In the genomic region with DNA sequence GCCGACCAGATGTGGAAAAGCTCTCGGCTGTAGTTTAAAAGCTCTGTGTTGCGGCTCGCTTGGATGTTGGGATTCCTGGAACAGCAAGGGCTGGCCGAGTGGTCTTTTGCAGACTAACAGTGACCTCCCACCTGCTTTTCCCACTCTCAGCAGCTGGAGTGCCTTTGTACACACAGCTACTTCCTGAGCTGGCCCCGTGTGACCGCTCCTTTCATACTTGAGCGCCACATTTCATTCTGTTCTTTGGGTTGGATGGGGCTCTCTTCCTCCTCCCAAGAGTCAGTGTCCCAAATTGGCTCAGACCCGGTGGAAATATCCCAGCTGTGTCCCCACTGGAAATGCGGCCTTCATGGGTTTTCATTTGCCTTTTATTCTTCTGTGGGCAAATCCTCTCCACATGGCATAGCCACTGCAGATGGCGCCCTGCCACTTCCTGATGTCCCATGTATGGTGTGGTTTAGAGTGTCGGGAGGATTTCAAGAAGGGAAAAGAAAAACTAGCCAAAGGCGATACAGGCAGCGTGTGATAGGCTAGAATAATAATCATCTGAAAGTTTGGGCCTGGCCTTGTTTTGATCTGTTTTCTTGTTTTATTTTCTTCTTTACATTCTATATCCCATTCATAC, we compare ENCODE assay signal across 10 cellular contexts.
DNase-seq lines count a peak whose midpoint lies in the region.
"Had no signal": no experiment of that assay in that cellular context is flagged by ENCODE, and none has a peak within 500 bp of the region (broad histone marks: within the 10 kb centered on the region; RNA-seq: fewer than 3 reads in every experiment).

No MANE protein-coding gene starts in this region.

- intact Hi-C loops in head of caudate nucleus (cut with DNase I), result no loop called here

- DNase-seq in NCI-H748 (lab: John Stamatoyannopoulos, UW; ENCODE audit: unreplicated experiment) (peak; percentile 28), NCI-H748 treated with DMSO at 0.1 percent for 48 hours (lab: John Stamatoyannopoulos, UW) (no peak), NCI-H774 (lab: John Stamatoyannopoulos, UW) (peak; percentile 2), head of caudate nucleus (peak in 31 of 42 donors; percentile 11 to 81 (median 53)), superior temporal gyrus (ENCODE audit: extremely low spot score) (peak; percentile 75), NK-92 (lab: John Stamatoyannopoulos, UW; ENCODE audit: unreplicated experiment) (no peak), 8988T (no peak), SIG-M5 treated with dmso at 0.1 percent for 504 hours (lab: John Stamatoyannopoulos, UW; ENCODE audit: unreplicated experiment) (no peak)
- DNase-seq: AML-193; effector memory CD4-positive, alpha-beta T cell had no signal

Comparison
In these comparisons a context has a peak if more than half of its experiments do, and no peak if none do; other contexts are left out.
1. DNase-seq: peak in NCI-H748 (single experiment), NCI-H774 (single experiment), head of caudate nucleus (31 of 42) and superior temporal gyrus (single experiment); none in NCI-H748 treated with DMSO at 0.1 percent for 48 hours (single experiment), NK-92 (single experiment), 8988T (single experiment) and SIG-M5 treated with dmso at 0.1 percent for 504 hours (single experiment).